23 cellular contexts compared by ENCODE assay signal in the genomic region with DNA sequence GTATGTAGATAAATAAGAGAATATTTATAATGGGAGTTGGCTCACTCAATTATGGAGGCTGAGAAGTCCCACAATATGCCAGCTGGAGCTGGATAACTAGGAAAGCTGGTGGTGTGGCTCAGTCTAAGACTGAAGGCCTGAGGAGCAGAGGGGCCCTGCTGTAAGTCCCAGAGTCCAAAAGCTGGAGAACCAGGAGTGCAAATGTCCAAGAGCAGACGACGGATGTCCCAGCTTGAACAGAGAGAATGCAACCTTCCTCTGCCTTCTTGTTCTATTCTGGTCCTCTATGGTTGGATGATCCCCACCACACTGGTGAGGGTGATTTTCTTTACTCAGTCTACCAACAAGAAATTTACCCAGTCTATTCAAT. TPM values are rescaled to one million over a fixed set of nuclear protein-coding genes. Genes with fewer than 3 reads are reported as not detected.
DNase-seq lines count a peak whose midpoint lies in the region; ATAC-seq and FAIRE-seq lines count a peak whose summit lies in the region.
"Had no signal": no experiment of that assay in that cellular context is flagged by ENCODE, and none has a peak within 500 bp of the region (broad histone marks: within the 10 kb centered on the region; RNA-seq: fewer than 3 reads in every experiment).

No MANE protein-coding gene starts in this region.

- intact Hi-C loops in activated T-helper 1 cell treated with anti-CD3 and anti-CD28 coated beads, Interleukin-12 subunit alpha, Interleukin-12 subunit beta, Interleukin-2, Interleukin-4 antibody, amounts not matched to agents 30 ng/mL and 10 ng/mL and 1 ng/mL, durations not matched to agents 14 hours and 24 hours and 36 hours (cut with micrococcal nuclease), result no loop called here
- intact Hi-C loops in naive thymus-derived CD4-positive, alpha-beta T cell (cut with micrococcal nuclease), result no loop called here
- intact Hi-C loops in Right ventricle myocardium inferior (cut with DNase I), result no loop called here

- H3K27me3 ChIP-seq in naive thymus-derived CD4-positive, alpha-beta T cell (ENCODE audit: control insufficient read depth in 2 of 2, insufficient read depth in 2 of 2, low read length in 2 of 2), result no peaks in the 10 kb centered on the region
- H3K27me3 ChIP-seq: cardiac muscle cell, heart left ventricle, thyroid gland had no signal

- no peaks in the 10 kb centered on the region for H3K9me3 Mint-ChIP-seq in T-helper 1 cell treated with Interleukin-12 subunit alpha and Interleukin-12 subunit beta and Interleukin-4 antibody, amounts not matched to agents 30 μg/mL and 1 μg/mL, for 36 hours
- H3K9me3 Mint-ChIP-seq in activated T-helper 1 cell treated with anti-CD3 and anti-CD28 coated beads, Interleukin-12 subunit alpha, Interleukin-12 subunit beta, Interleukin-2, Interleukin-4 antibody, amounts not matched to agents 30 ng/mL and 10 ng/mL and 1 ng/mL, durations not matched to agents 14 hours and 24 hours and 36 hours, result no peaks in the 10 kb centered on the region
- peaks cover 0 to 2% (median 0%) of the 10 kb centered on the region in 11 donors for H3K9me3 Mint-ChIP-seq in naive thymus-derived CD4-positive, alpha-beta T cell

- FAIRE-seq in GM18507 (lab: Jason Lieb, UNC), result peak; percentile 24
- FAIRE-seq: HepG2, RCC 7860 had no signal

- H3K4me1 ChIP-seq in naive thymus-derived CD4-positive, alpha-beta T cell (ENCODE audit: control insufficient read depth in 2 of 2, insufficient read depth in 2 of 2, low read length in 2 of 2), result peaks cover 63 to 72% of the 10 kb centered on the region in 2 donors

- no peak for ATAC-seq in naive thymus-derived CD4-positive, alpha-beta T cell
- no peak for ATAC-seq in GM18868 (IDR thresholded peaks at IDR 0.05; ENCODE audit: unreplicated experiment)
- no peak for ATAC-seq in Right ventricle myocardium inferior
- ATAC-seq: heart left ventricle, HepG2 had no signal

- POLR2A ChIA-PET in naive thymus-derived CD4-positive, alpha-beta T cell (lab: Charles Lee), result interaction anchor here (1.2 to 8.6 kb wide), 5 partner anchors 12 to 38 kb away, joined by 5 to 88 read pairs (median 27); partner anchors contain the start of gene IL2RA

- CTCF ChIA-PET in naive thymus-derived CD4-positive, alpha-beta T cell (lab: Charles Lee), result interaction anchor here (0.6 to 7.7 kb wide), 7 partner anchors 9 to 349 kb away, joined by 3 to 52 read pairs (median 6); no protein-coding TSS in a partner anchor

- peak overlapping the region; percentile 26 for H3K27ac Mint-ChIP-seq in T-helper 1 cell treated with Interleukin-12 subunit alpha and Interleukin-12 subunit beta and Interleukin-4 antibody, amounts not matched to agents 30 μg/mL and 1 μg/mL, for 36 hours
- peak overlapping the region; percentile 28 for H3K27ac Mint-ChIP-seq in activated T-helper 1 cell treated with anti-CD3 and anti-CD28 coated beads, Interleukin-12 subunit alpha, Interleukin-12 subunit beta, Interleukin-2, Interleukin-4 antibody, amounts not matched to agents 30 ng/mL and 10 ng/mL and 1 ng/mL, durations not matched to agents 14 hours and 24 hours and 36 hours
- peak overlapping the region in 8 of 9 donors; percentile 14 to 99 (median 97) for H3K27ac Mint-ChIP-seq in naive thymus-derived CD4-positive, alpha-beta T cell

- H3K4me3 Mint-ChIP-seq in T-helper 1 cell treated with Interleukin-12 subunit alpha and Interleukin-12 subunit beta and Interleukin-4 antibody, amounts not matched to agents 30 μg/mL and 1 μg/mL, for 36 hours, result no peak overlapping the region
- peak overlapping the region; percentile 82 for H3K4me3 Mint-ChIP-seq in activated T-helper 1 cell treated with anti-CD3 and anti-CD28 coated beads, Interleukin-12 subunit alpha, Interleukin-12 subunit beta, Interleukin-2, Interleukin-4 antibody, amounts not matched to agents 30 ng/mL and 10 ng/mL and 1 ng/mL, durations not matched to agents 14 hours and 24 hours and 36 hours
- peak overlapping the region in 5 of 10 donors; percentile 10 to 96 (median 86) for H3K4me3 Mint-ChIP-seq in naive thymus-derived CD4-positive, alpha-beta T cell

- peaks cover 62% of the 10 kb centered on the region for H3K36me3 Mint-ChIP-seq in T-helper 1 cell treated with Interleukin-12 subunit alpha and Interleukin-12 subunit beta and Interleukin-4 antibody, amounts not matched to agents 30 μg/mL and 1 μg/mL, for 36 hours (ENCODE audit: low read depth)
- peaks cover 81% of the 10 kb centered on the region for H3K36me3 Mint-ChIP-seq in activated T-helper 1 cell treated with anti-CD3 and anti-CD28 coated beads, Interleukin-12 subunit alpha, Interleukin-12 subunit beta, Interleukin-2, Interleukin-4 antibody, amounts not matched to agents 30 ng/mL and 10 ng/mL and 1 ng/mL, durations not matched to agents 14 hours and 24 hours and 36 hours (ENCODE audit: low read depth)
- H3K36me3 Mint-ChIP-seq in naive thymus-derived CD4-positive, alpha-beta T cell, result peaks cover 0 to 49% (median 0%) of the 10 kb centered on the region in 5 donors

- peaks cover 4% of the 10 kb centered on the region for H3K27me3 Mint-ChIP-seq in T-helper 1 cell treated with Interleukin-12 subunit alpha and Interleukin-12 subunit beta and Interleukin-4 antibody, amounts not matched to agents 30 μg/mL and 1 μg/mL, for 36 hours (ENCODE audit: low read depth)
- H3K27me3 Mint-ChIP-seq in activated T-helper 1 cell treated with anti-CD3 and anti-CD28 coated beads, Interleukin-12 subunit alpha, Interleukin-12 subunit beta, Interleukin-2, Interleukin-4 antibody, amounts not matched to agents 30 ng/mL and 10 ng/mL and 1 ng/mL, durations not matched to agents 14 hours and 24 hours and 36 hours (ENCODE audit: insufficient read depth), result no peaks in the 10 kb centered on the region
- no peaks in the 10 kb centered on the region for H3K27me3 Mint-ChIP-seq in naive thymus-derived CD4-positive, alpha-beta T cell

- H3K27ac ChIP-seq in naive thymus-derived CD4-positive, alpha-beta T cell (ENCODE audit: low read depth, low read length), result peak overlapping the region; percentile 79
- H3K27ac ChIP-seq: 22Rv1, cardiac muscle cell, heart left ventricle, parathyroid adenoma, thyroid gland had no signal

- peaks cover 88% of the 10 kb centered on the region for H3K4me1 Mint-ChIP-seq in T-helper 1 cell treated with Interleukin-12 subunit alpha and Interleukin-12 subunit beta and Interleukin-4 antibody, amounts not matched to agents 30 μg/mL and 1 μg/mL, for 36 hours (ENCODE audit: low read depth)
- peaks cover 94% of the 10 kb centered on the region for H3K4me1 Mint-ChIP-seq in activated T-helper 1 cell treated with anti-CD3 and anti-CD28 coated beads, Interleukin-12 subunit alpha, Interleukin-12 subunit beta, Interleukin-2, Interleukin-4 antibody, amounts not matched to agents 30 ng/mL and 10 ng/mL and 1 ng/mL, durations not matched to agents 14 hours and 24 hours and 36 hours (ENCODE audit: low read depth)
- peaks cover 66 to 95% (median 91%) of the 10 kb centered on the region in 7 donors for H3K4me1 Mint-ChIP-seq in naive thymus-derived CD4-positive, alpha-beta T cell

- H3K36me3 ChIP-seq in naive thymus-derived CD4-positive, alpha-beta T cell (ENCODE audit: control insufficient read depth in 2 of 3, insufficient read depth in 3 of 3, low read length in 3 of 3), result no peaks in the 10 kb centered on the region
- H3K36me3 ChIP-seq: cardiac muscle cell, heart left ventricle, thyroid gland had no signal

- no peaks in the 10 kb centered on the region for H3K9me3 ChIP-seq in naive thymus-derived CD4-positive, alpha-beta T cell (ENCODE audit: control insufficient read depth in 2 of 3, low read length in 3 of 3)
- H3K9me3 ChIP-seq: heart left ventricle, thyroid gland had no signal

- DNase-seq in T-helper 1 cell (no peak), GM18507 (ENCODE audit: extremely low spot score, insufficient read length, low read depth) (no peak), NCI-H1417 (lab: John Stamatoyannopoulos, UW) (no peak), Right ventricle myocardium inferior (ENCODE audit: missing footprints) (no peak)
- DNase-seq in activated T-helper 1 cell treated with anti-CD3 and anti-CD28 coated beads, Interleukin-12 subunit alpha, Interleukin-12 subunit beta, Interleukin-2, Interleukin-4 antibody, amounts not matched to agents 30 ng/mL and 10 ng/mL and 1 ng/mL, durations not matched to agents 14 hours and 24 hours and 36 hours (ENCODE audit: low spot score), result no peak
- peak in 1 of 9 donors; percentile 16 for DNase-seq in naive thymus-derived CD4-positive, alpha-beta T cell
- DNase-seq: effector CD4-positive, alpha-beta T cell; NCI-H146; NCI-H82; stimulated activated CD4-positive, alpha-beta T cell treated with anti-CD3 and anti-CD28 coated beads, Interleukin-4, amount 100 ng/mL, for 24 hours; thyroid gland had no signal

- no peak overlapping the region for H3K4me3 ChIP-seq in naive thymus-derived CD4-positive, alpha-beta T cell (ENCODE audit: low read length)
- H3K4me3 ChIP-seq: cardiac muscle cell, heart left ventricle, lung, thyroid gland had no signal

RNA-seq across cellular contexts. Expression of gene IL2RA, which starts 13.2 kb away (rescaled TPM):
- 1,237 and 1,254 TPM in 2 replicates for total RNA-seq in activated T-helper 1 cell treated with anti-CD3 and anti-CD28 coated beads, Interleukin-12 subunit alpha, Interleukin-12 subunit beta, Interleukin-2, Interleukin-4 antibody, amounts not matched to agents 30 ng/mL and 10 ng/mL and 1 ng/mL, durations not matched to agents 14 hours and 24 hours and 36 hours
- total RNA-seq in naive thymus-derived CD4-positive, alpha-beta T cell, result 100 to 1,000 TPM in 1 of 5 experiments, 10 to 100 TPM in 1, 1 to 10 TPM in 3; 2.5 to 266 (median 6.7) TPM
- 1 to 10 TPM in 1 of 2 donors, under 1 TPM in 1; 0.85 to 3.0 TPM for polyA plus RNA-seq in naive thymus-derived CD4-positive, alpha-beta T cell
- 3.8 TPM for total RNA-seq in Right ventricle myocardium inferior
- total RNA-seq: cardiac muscle cell, Daoy, HepG2, MCF 10A, myocyte had no signal
- polyA plus RNA-seq: cardiac muscle cell, HepG2 had no signal

RNA-seq across cellular contexts. Expression of gene RBM17, which starts 39.8 kb away (rescaled TPM):
- 265 and 283 TPM in 2 replicates for total RNA-seq in activated T-helper 1 cell treated with anti-CD3 and anti-CD28 coated beads, Interleukin-12 subunit alpha, Interleukin-12 subunit beta, Interleukin-2, Interleukin-4 antibody, amounts not matched to agents 30 ng/mL and 10 ng/mL and 1 ng/mL, durations not matched to agents 14 hours and 24 hours and 36 hours
- total RNA-seq in naive thymus-derived CD4-positive, alpha-beta T cell, result 100 to 1,000 TPM; 120 to 158 (median 127) TPM
- 10 to 100 TPM; 66.6 to 83.0 TPM for polyA plus RNA-seq in naive thymus-derived CD4-positive, alpha-beta T cell
- 65.7 TPM for total RNA-seq in Right ventricle myocardium inferior

Comparison
In these comparisons a context has a peak if more than half of its experiments do, and no peak if none do; other contexts are left out.
1. H3K27ac Mint-ChIP-seq: peak in every context shown above with its lines; median percentile 97 in naive thymus-derived CD4-positive, alpha-beta T cell; 28 in activated T-helper 1 cell treated with anti-CD3 and anti-CD28 coated beads, Interleukin-12 subunit alpha, Interleukin-12 subunit beta, Interleukin-2, Interleukin-4 antibody, amounts not matched to agents 30 ng/mL and 10 ng/mL and 1 ng/mL, durations not matched to agents 14 hours and 24 hours and 36 hours; 26 in T-helper 1 cell treated with Interleukin-12 subunit alpha and Interleukin-12 subunit beta and Interleukin-4 antibody, amounts not matched to agents 30 μg/mL and 1 μg/mL, for 36 hours.